Comparison of ENCODE assay signal across 11 cellular contexts in genomic region chr12:69476276-69477017, GRCh38. TPM values are rescaled to one million over a fixed set of nuclear protein-coding genes. Genes with fewer than 3 reads are reported as not detected.
DNase-seq lines count a peak whose midpoint lies in the region; ATAC-seq, FAIRE-seq and TF ChIP-seq lines count a peak whose summit lies in the region.
"Had no signal": no experiment of that assay in that cellular context is flagged by ENCODE, and none has a peak within 500 bp of the region (broad histone marks: within the 10 kb centered on the region; RNA-seq: fewer than 3 reads in every experiment).

No MANE protein-coding gene starts in this region.

- TF ChIP-seq CTCF in A549 (IDR thresholded peaks at IDR 0.05) (no peak), gastroesophageal sphincter (IDR thresholded peaks at IDR 0.05) (no peak), osteocyte (IDR thresholded peaks at IDR 0.05) (no peak)

- no peak overlapping the region for H3K9ac ChIP-seq in mesendoderm (ENCODE audit: low read length)

- H2AK5ac ChIP-seq in mesendoderm (ENCODE audit: low read length): no peak overlapping the region

- H2BK5ac ChIP-seq in mesendoderm (ENCODE audit: low read length): no peak overlapping the region

- TF ChIP-seq RAD21 in A549 (conservative IDR thresholded peaks at IDR 0.05 in 1 of 2, IDR thresholded peaks at IDR 0.05 in 1 of 2): no peak

- no peaks in the 10 kb centered on the region for H3K9me3 Mint-ChIP-seq in osteocyte (ENCODE audit: unreplicated experiment)

- POLR2A ChIA-PET in A549 (lab: Yijun Ruan, JAX): no interaction called here

- H3K56ac ChIP-seq in mesendoderm (ENCODE audit: low read length): no peak overlapping the region

- 66% methylated on average over 6 of the region's 6 CpGs for WGBS in A549 (ENCODE audit: missing lambda C conversion rate)
- WGBS in gastroesophageal sphincter (ENCODE audit: low coverage in 1 of 2), 2 donors: 36 to 52% methylated on average over 5 of the region's 6 CpGs
- 100% methylated on average over 1 of the region's 6 CpGs for WGBS in mesendoderm (ENCODE audit: extremely low coverage, insufficient coverage, low lambda C conversion rate)

- H3K79me1 ChIP-seq in mesendoderm (ENCODE audit: low read length): peaks cover 11% of the 10 kb centered on the region

- H3K27me3 Mint-ChIP-seq in osteocyte (ENCODE audit: unreplicated experiment): no peaks in the 10 kb centered on the region

- no peaks in the 10 kb centered on the region for H3K36me3 ChIP-seq in gastroesophageal sphincter
- no peaks in the 10 kb centered on the region for H3K36me3 ChIP-seq in mesendoderm (ENCODE audit: control insufficient read depth, insufficient read depth, low read length)

- H3K9me3 ChIP-seq in A549 (no peaks in the 10 kb centered on the region), gastroesophageal sphincter (no peaks in the 10 kb centered on the region)

- H3K4me2 ChIP-seq in A549: peak overlapping the region; percentile 84
- no peak overlapping the region for H3K4me2 ChIP-seq in mesendoderm (ENCODE audit: low read length)

- H3K27ac Mint-ChIP-seq in osteocyte (ENCODE audit: unreplicated experiment): peak overlapping the region; percentile 91

- no peaks in the 10 kb centered on the region for H3K27me3 ChIP-seq in gastroesophageal sphincter
- no peaks in the 10 kb centered on the region for H3K27me3 ChIP-seq in mesendoderm (ENCODE audit: insufficient read depth, low read length, poor library complexity)

- peaks cover 6% of the 10 kb centered on the region for H3K36me3 Mint-ChIP-seq in osteocyte (ENCODE audit: unreplicated experiment)

- H3K23ac ChIP-seq in mesendoderm (ENCODE audit: low read length): no peak overlapping the region

- peaks cover 64% of the 10 kb centered on the region for H3K4me1 ChIP-seq in A549
- peaks cover 7 to 79% (median 31%) of the 10 kb centered on the region in 3 donors for H3K4me1 ChIP-seq in gastroesophageal sphincter
- peaks cover 2% of the 10 kb centered on the region for H3K4me1 ChIP-seq in mesendoderm (ENCODE audit: control insufficient read depth, low read depth, low read length)

- DNase-seq in A549 (ENCODE audit: low read depth in 1 of 2, low spot score in 1 of 2) (no peak), NCI-H226 (peak; percentile 40), osteocyte (ENCODE audit: extremely low spot score, unreplicated experiment) (no peak), mesendoderm (no peak), NCI-H2081 (lab: John Stamatoyannopoulos, UW) (no peak), kidney glomerular epithelial cell (lab: John Stamatoyannopoulos, UW) (no peak)
- DNase-seq in activated CD4-positive, alpha-beta T cell treated with anti-CD3 and anti-CD28 coated beads for 1 hour: no peak
- DNase-seq: amniotic stem cell, posterior cingulate gyrus, SIG-M5 had no signal

- no peak overlapping the region for H2BK15ac ChIP-seq in mesendoderm (replicated peaks; ENCODE audit: low read depth)

- no peak overlapping the region for H3K4me3 Mint-ChIP-seq in osteocyte (ENCODE audit: unreplicated experiment)

- no peak overlapping the region for H2BK120ac ChIP-seq in mesendoderm (ENCODE audit: low read depth, low read length)

- TF ChIP-seq POLR2A in A549 (IDR thresholded peaks at IDR 0.05; ENCODE audit: low read length) (no peak), gastroesophageal sphincter (IDR thresholded peaks at IDR 0.05) (no peak)

- H3K79me2 ChIP-seq in mesendoderm (ENCODE audit: control insufficient read depth, insufficient read depth, low read length): peaks cover 56% of the 10 kb centered on the region

- no peak overlapping the region for H4K8ac ChIP-seq in mesendoderm (ENCODE audit: low read depth, low read length)

- no peak for FAIRE-seq in A549 (lab: Jason Lieb, UNC)

- no peak overlapping the region for H3K4ac ChIP-seq in mesendoderm (ENCODE audit: low read depth, low read length)

- H3K4me3 ChIP-seq in A549 (no peak overlapping the region), gastroesophageal sphincter (peak overlapping the region in 1 of 2 donors; percentile 31), mesendoderm (ENCODE audit: low read length) (no peak overlapping the region)

- ATAC-seq in A549 (peak in 1 of 2 experiments; percentile 16; a peak in 3 of 6 replicates), gastroesophageal sphincter (peak; percentile 48)

- no peak overlapping the region for H3K18ac ChIP-seq in mesendoderm (ENCODE audit: low read length)

- CTCF ChIA-PET in A549 (lab: Yijun Ruan, JAX): interaction anchor here (0.8 to 1.0 kb wide), 3 partner anchors 9 to 22 kb away, joined by 3 to 4 read pairs (median 4); no protein-coding TSS in a partner anchor

- H4K5ac ChIP-seq in mesendoderm (ENCODE audit: low read length): no peak overlapping the region

- TF ChIP-seq EP300 in A549 (IDR thresholded peaks at IDR 0.05): no peak
- no peak for TF ChIP-seq EP300 in gastroesophageal sphincter (IDR thresholded peaks at IDR 0.05)

- peaks cover 61% of the 10 kb centered on the region for H3K4me1 Mint-ChIP-seq in osteocyte (ENCODE audit: unreplicated experiment)

- H3K27ac ChIP-seq in A549 (peak overlapping the region in 1 of 2 experiments; percentile 6; a peak in 1 of 6 replicates), gastroesophageal sphincter (peak overlapping the region; percentile 65 to 81 (median 73)), mesendoderm (ENCODE audit: low read depth, low read length) (no peak overlapping the region)

TF ChIP-seq in A549, 52 proteins besides CTCF, POLR2A, EP300 and RAD21:
- TF ChIP-seq EHF (CRISPR knock-in tag; IDR thresholded peaks at IDR 0.05): no peak
- TF ChIP-seq KDM1A (IDR thresholded peaks at IDR 0.05; ENCODE audit: low read depth): no peak
- no peak for TF ChIP-seq KDM5A (IDR thresholded peaks at IDR 0.05)
- TF ChIP-seq NR3C1 (IDR thresholded peaks at IDR 0.05): no peak
- no peak for TF ChIP-seq RARB (CRISPR knock-in tag; IDR thresholded peaks at IDR 0.05)
- no peak for TF ChIP-seq JUNB (IDR thresholded peaks at IDR 0.05)
- no peak for TF ChIP-seq RFX5 (IDR thresholded peaks at IDR 0.05)
- no peak for TF ChIP-seq TFCP2L1 (CRISPR knock-in tag; IDR thresholded peaks at IDR 0.05)
- TF ChIP-seq FOSL2 (IDR thresholded peaks at IDR 0.05): no peak
- no peak for TF ChIP-seq FOSL2 (CRISPR knock-in tag; IDR thresholded peaks at IDR 0.05)
- no peak for TF ChIP-seq MYC (IDR thresholded peaks at IDR 0.05; ENCODE audit: borderline replicate concordance, low read length)
- no peak for TF ChIP-seq CBX2 (IDR thresholded peaks at IDR 0.05; ENCODE audit: borderline replicate concordance, low read depth)
- no peak for TF ChIP-seq USF2 (IDR thresholded peaks at IDR 0.05)
- no peak for TF ChIP-seq EHMT2 (IDR thresholded peaks at IDR 0.05; ENCODE audit: low read depth)
- TF ChIP-seq MAFK (IDR thresholded peaks at IDR 0.05; ENCODE audit: partially characterized antibody): no peak
- no peak for TF ChIP-seq FOSB (CRISPR knock-in tag; IDR thresholded peaks at IDR 0.05)
- no peak for TF ChIP-seq ELK1 (IDR thresholded peaks at IDR 0.05; ENCODE audit: low read depth, low read length)

RNA-seq across cellular contexts. Expression of gene FRS2, which starts 6.3 kb away (rescaled TPM):
- 23.5 and 28.6 TPM in 2 replicates for polyA plus RNA-seq in A549 (2011; rRNA removed)
- polyA plus RNA-seq in A549 (2012; cell fraction: cytosol; rRNA removed): 5.4 and 5.8 TPM in 2 replicates
- 4.6 and 6.9 TPM in 2 replicates for polyA plus RNA-seq in A549 (2012; cell fraction: nucleus; rRNA removed)
- polyA plus RNA-seq in A549 (2017; fragmentation: RNase III; extraction: RNeasy Plus Mini Kit Qiagen cat#74134 plus additional on column Dnase treatment): 13.3 to 14.9 TPM (median 14.1 TPM) in 3 replicates
- polyA minus RNA-seq in A549 (2011; rRNA and poly(A)+ RNA removed): 23.8 and 26.8 TPM in 2 replicates
- 10 to 100 TPM; 39.9 to 70.6 (median 59.1) TPM for total RNA-seq in gastroesophageal sphincter
- 45.5 and 48.0 TPM in 2 replicates for total RNA-seq in osteocyte
- 18.5 TPM for polyA plus RNA-seq in mesendoderm (2013, experiment 1 of 2)
- polyA plus RNA-seq in mesendoderm (2013, experiment 2 of 2): 18.4 TPM
